Comparison of ENCODE assay signal across 1 cellular context in the genomic region with DNA sequence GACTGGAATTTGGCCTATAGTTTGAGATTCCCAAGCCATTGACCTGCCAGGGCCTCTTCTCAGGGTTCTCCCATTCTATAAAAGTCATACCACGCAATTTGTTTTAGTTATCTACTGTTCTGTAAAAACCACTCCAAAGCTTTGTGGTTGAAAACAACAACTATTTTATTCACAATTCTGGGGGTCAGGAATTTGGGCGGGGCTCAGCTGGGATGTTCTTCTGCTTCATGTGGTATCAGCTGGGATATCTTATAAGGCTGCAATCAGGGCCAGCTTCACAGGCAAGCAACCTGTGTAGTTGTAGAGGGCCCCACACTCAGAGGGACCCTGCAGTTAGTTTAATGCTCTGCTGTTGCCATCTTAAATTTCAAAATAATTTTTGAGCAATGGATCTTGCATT.
TF ChIP-seq lines count a peak whose summit lies in the region.

No MANE protein-coding gene starts in this region.

TF ChIP-seq in HepG2, 621 proteins besides CTCF, POLR2A, EP300 and RAD21:
- TF ChIP-seq ZNF331 (CRISPR knock-in tag; IDR thresholded peaks at IDR 0.05) (peak; percentile 94), ZNF724P (CRISPR knock-in tag; IDR thresholded peaks at IDR 0.05; ENCODE audit: borderline replicate concordance) (no peak), MLLT10 (CRISPR knock-in tag; IDR thresholded peaks at IDR 0.05) (no peak), ZNF441 (CRISPR knock-in tag; IDR thresholded peaks at IDR 0.05; ENCODE audit: borderline replicate concordance) (no peak), RFXAP (CRISPR knock-in tag; IDR thresholded peaks at IDR 0.05; ENCODE audit: borderline replicate concordance) (no peak), ISL2 (CRISPR knock-in tag; IDR thresholded peaks at IDR 0.05) (no peak)
